Comparison of ENCODE assay signal across 8 cellular contexts in the genomic region with DNA sequence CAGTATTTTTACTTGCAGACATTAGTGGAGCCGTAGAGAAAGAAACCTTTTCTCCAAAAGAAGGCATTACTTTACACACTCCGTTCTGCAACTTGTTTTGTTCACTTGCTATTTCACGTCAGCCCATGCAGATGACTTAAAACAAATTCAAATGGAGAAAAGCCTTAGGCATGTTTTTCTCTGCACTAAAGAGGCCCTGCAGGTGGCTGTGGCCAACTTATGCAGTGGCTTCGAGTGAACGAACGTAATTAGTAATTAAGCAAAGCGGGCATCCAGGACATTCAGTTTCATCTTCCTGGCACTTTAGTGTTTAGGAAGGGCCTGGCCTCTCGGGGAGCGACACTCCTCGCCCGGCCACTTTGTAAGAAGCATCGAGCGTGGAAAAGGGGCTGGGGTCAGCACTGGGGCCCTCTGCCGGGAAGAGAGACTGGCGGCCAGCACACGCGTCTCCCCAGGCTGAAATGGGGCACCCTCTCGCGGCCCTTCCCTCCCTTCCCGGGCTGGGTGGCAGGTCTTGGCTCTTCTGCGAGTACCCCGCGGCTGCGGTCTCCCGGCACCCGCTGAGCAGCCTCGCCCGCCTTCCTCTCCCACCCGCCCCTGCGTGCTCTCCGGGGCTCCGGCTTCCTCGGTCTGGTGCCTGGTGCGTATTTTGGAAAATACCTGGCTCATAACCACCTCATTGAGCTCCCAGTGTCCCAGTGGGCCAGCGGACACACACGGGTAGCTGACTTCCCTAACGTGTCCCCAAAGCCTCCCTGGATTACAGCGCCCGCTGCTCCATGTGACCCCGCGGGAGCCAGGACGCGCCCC. TPM values are rescaled to one million over a fixed set of nuclear protein-coding genes. Genes with fewer than 3 reads are reported as not detected.
DNase-seq lines count a peak whose midpoint lies in the region; ATAC-seq lines count a peak whose summit lies in the region.

No MANE protein-coding gene starts in this region.

- H3K36me3 ChIP-seq in HAP-1 (replicated peaks), result no peaks in the 10 kb centered on the region
- peaks cover 0 to 4% of the 10 kb centered on the region in 2 donors for H3K36me3 ChIP-seq in duodenal mucosa (ENCODE audit: control insufficient read depth in 1 of 2, insufficient read depth in 2 of 2, low read length in 2 of 2)

- in situ Hi-C loops in HAP-1 (cut with MboI; ENCODE audit: low sequenced_read_pairs), result no loop called here

- H3K4me3 Mint-ChIP-seq in memory B cell, result peak overlapping the region; percentile 90

- H3K4me3 ChIP-seq in HAP-1 (peak overlapping the region; percentile 65), duodenal mucosa (ENCODE audit: low read depth in 1 of 2, low read length in 2 of 2) (peak overlapping the region; percentile 93)

- H3K27me3 Mint-ChIP-seq in memory B cell, result peaks cover 2% of the 10 kb centered on the region

- no peaks in the 10 kb centered on the region for H3K27me3 ChIP-seq in HAP-1 (ENCODE audit: low read depth)
- no peaks in the 10 kb centered on the region for H3K27me3 ChIP-seq in duodenal mucosa (ENCODE audit: control insufficient read depth in 1 of 2, insufficient read depth in 2 of 2, low read length in 2 of 2)

- no peaks in the 10 kb centered on the region for H3K9me3 ChIP-seq in HAP-1
- H3K9me3 ChIP-seq in duodenal mucosa (ENCODE audit: control insufficient read depth in 1 of 2, low read length in 2 of 2), result no peaks in the 10 kb centered on the region

- H3K27ac ChIP-seq in duodenal mucosa (ENCODE audit: low read depth, low read length), result peak overlapping the region; percentile 98

- peaks cover 13% of the 10 kb centered on the region for H3K4me1 Mint-ChIP-seq in memory B cell

- H3K9ac ChIP-seq in duodenal mucosa (ENCODE audit: low read depth in 1 of 2, low read length in 2 of 2), result peak overlapping the region; percentile 83 to 89

- H3K4me1 ChIP-seq in HAP-1, result peaks cover 5% of the 10 kb centered on the region; the same call in 1 of the 2 replicates
- peaks cover 22 to 23% of the 10 kb centered on the region in 2 donors for H3K4me1 ChIP-seq in duodenal mucosa (ENCODE audit: control insufficient read depth in 1 of 2, insufficient read depth in 2 of 2, low read length in 2 of 2)

- ATAC-seq in memory B cell (ENCODE audit: low read depth), result peak; percentile 34

- no peaks in the 10 kb centered on the region for H3K9me3 Mint-ChIP-seq in memory B cell

- peak; percentile 71 for DNase-seq in DMS 273 (lab: John Stamatoyannopoulos, UW; ENCODE audit: unreplicated experiment)
- no peak for DNase-seq in DMS 273 treated with DMSO at 0.1 percent for 48 hours (lab: John Stamatoyannopoulos, UW)
- peak; percentile 43 to 60 for DNase-seq in HAP-1 (ENCODE audit: low spot score in 2 of 2)
- DNase-seq in M059J (ENCODE audit: low read depth), result peak; percentile 11
- DNase-seq in activated CD4-positive, CD25-positive, alpha-beta regulatory T cell treated with anti-CD3 and anti-CD28 coated beads, Interleukin-2, amount 50 U/mL, for 72 hours, result peak; percentile 60
- DNase-seq in memory B cell (ENCODE audit: low spot score in 2 of 2), result peak; percentile 21 to 58
- DNase-seq in stimulated activated naive CD4-positive, alpha-beta T cell (lab: John Stamatoyannopoulos, UW), result peak; percentile 32 to 77 (median 58)

- H3K27ac Mint-ChIP-seq in memory B cell, result peak overlapping the region; percentile 91

- H3K36me3 Mint-ChIP-seq in memory B cell, result no peaks in the 10 kb centered on the region

RNA-seq across cellular contexts. Expression of a gene that starts 0.7 kb away (rescaled TPM):
- total RNA-seq in M059J (2014; rRNA removed; shearing (Covaris generic)), result 0.34 and 1.5 TPM in 2 replicates

RNA-seq across cellular contexts. Expression of a gene that starts 36.6 kb away (rescaled TPM):
- not detected in 2 replicates for total RNA-seq in M059J (2014; rRNA removed; shearing (Covaris generic))
